Comparison of ENCODE assay signal across 8 cellular contexts in the genomic region with DNA sequence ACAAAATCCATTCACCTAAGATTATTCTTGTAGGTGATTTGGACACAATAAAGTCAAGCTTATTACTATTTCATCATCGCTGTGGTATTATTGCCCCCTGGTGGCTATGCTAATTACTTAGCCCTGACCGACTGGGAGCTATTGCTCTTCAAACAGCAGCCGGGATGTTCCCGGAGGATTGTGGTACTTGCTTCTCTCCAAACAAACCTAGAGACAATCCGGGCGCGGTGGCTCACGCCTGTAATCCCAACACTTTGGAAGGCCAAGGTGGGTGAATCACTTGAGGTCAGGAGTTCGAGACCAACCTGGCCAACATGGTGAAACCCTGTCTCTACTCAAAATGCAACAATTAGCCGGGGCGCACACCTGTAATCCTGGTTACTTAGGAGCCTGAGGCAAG. TPM values are rescaled to one million over a fixed set of nuclear protein-coding genes. Genes with fewer than 3 reads are reported as not detected.
DNase-seq lines count a peak whose midpoint lies in the region; TF ChIP-seq lines count a peak whose summit lies in the region.

No MANE protein-coding gene starts in this region.

- H3K36me3 ChIP-seq in SK-N-MC (ENCODE audit: insufficient read depth, low read length) (no peaks in the 10 kb centered on the region), endodermal cell (ENCODE audit: control insufficient read depth, insufficient read depth, low read length) (no peaks in the 10 kb centered on the region)

- no peak overlapping the region for H3K27ac ChIP-seq in SK-N-MC
- H3K27ac ChIP-seq in endodermal cell (ENCODE audit: low read depth, low read length) = no peak overlapping the region

- H3K4me1 ChIP-seq in endodermal cell (ENCODE audit: control insufficient read depth, insufficient read depth, low read length) = no peaks in the 10 kb centered on the region

- H3K4me1 Mint-ChIP-seq in endodermal cell = no peaks in the 10 kb centered on the region

- H3K4me3 Mint-ChIP-seq in endodermal cell = no peak overlapping the region

- no peaks in the 10 kb centered on the region for H3K27me3 ChIP-seq in endodermal cell (ENCODE audit: control insufficient read depth, insufficient read depth, low read length, poor library complexity, severe bottlenecking)

- intact Hi-C loops in posterior vena cava (cut with DNase I) = loop anchor here in 1 of 2 donors (5.0 to 10.0 kb wide), 4 partner anchors 74 to 752 kb away; a partner anchor contains a TSS

- TF ChIP-seq CTCF in endodermal cell (conservative IDR thresholded peaks at IDR 0.05) = peak; percentile 72

- H3K27ac Mint-ChIP-seq in endodermal cell = no peak overlapping the region

- DNase-seq in NCI-H2081 (lab: John Stamatoyannopoulos, UW) = peak; percentile 37 to 56
- no peak for DNase-seq in NCI-H2081 treated with DMSO at 0.1 percent for 48 hours (lab: John Stamatoyannopoulos, UW)
- peak; percentile 65 for DNase-seq in HT1080 (ENCODE audit: low read depth)
- peak; percentile 62 for DNase-seq in SK-N-MC (ENCODE audit: low read depth, low spot score)
- peak; percentile 60 for DNase-seq in endodermal cell
- peak; percentile 56 to 73 for DNase-seq in lung microvascular endothelial cell (ENCODE audit: low read depth in 2 of 2)
- DNase-seq in DMS153 (lab: John Stamatoyannopoulos, UW) = no peak
- DNase-seq in posterior vena cava (ENCODE audit: low spot score) = no peak

- no peaks in the 10 kb centered on the region for H3K9me3 Mint-ChIP-seq in endodermal cell

- H3K9ac ChIP-seq in SK-N-MC (ENCODE audit: insufficient read length) (no peak overlapping the region), endodermal cell (ENCODE audit: extremely low read depth, low read length, poor library complexity, severe bottlenecking) (no peak overlapping the region)

- WGBS in endodermal cell (ENCODE audit: insufficient coverage in 1 of 2, insufficient read length in 1 of 2), 2 experiments = 74 to 75% methylated on average over 10 to 11 of the region's 11 CpGs

- H3K4me3 ChIP-seq in SK-N-MC = no peak overlapping the region
- H3K4me3 ChIP-seq in endodermal cell (ENCODE audit: low read length) = no peak overlapping the region

- no peaks in the 10 kb centered on the region for H3K27me3 Mint-ChIP-seq in endodermal cell (ENCODE audit: insufficient read depth)

- H3K9me3 ChIP-seq in SK-N-MC (ENCODE audit: low read depth, low read length) (no peaks in the 10 kb centered on the region; the same call in 1 of the 2 replicates), endodermal cell (ENCODE audit: control insufficient read depth, low read length) (no peaks in the 10 kb centered on the region)

- H3K36me3 Mint-ChIP-seq in endodermal cell (ENCODE audit: low read depth) = no peaks in the 10 kb centered on the region

RNA-seq across cellular contexts. Expression of a gene that starts 15.4 kb away (rescaled TPM):
- total RNA-seq in HT1080 (2014; rRNA removed; shearing (Covaris generic)) = not detected in 2 replicates
- polyA plus RNA-seq in HT1080 (2015; cell fraction: cytosol; rRNA removed) = not detected in 2 replicates
- polyA plus RNA-seq in HT1080 (2015; cell fraction: nucleus; rRNA removed) = not detected in 2 replicates
- total RNA-seq in endodermal cell (under 1 TPM in 1 of 2 donors, not detected in 1; 0.18 TPM), lung microvascular endothelial cell (not detected in 2 replicates), posterior vena cava (not detected)
- not detected for polyA plus RNA-seq in endodermal cell (2013, experiment 1 of 2)
- polyA plus RNA-seq in endodermal cell (2013, experiment 2 of 2) = not detected

Comparison
In these comparisons a context has a peak if more than half of its experiments do, and no peak if none do; other contexts are left out.
1. DNase-seq: peak in NCI-H2081 (2 of 2), HT1080 (single experiment), SK-N-MC (single experiment), endodermal cell (single experiment) and lung microvascular endothelial cell (2 of 2); none in NCI-H2081 treated with DMSO at 0.1 percent for 48 hours (single experiment), DMS153 (single experiment) and posterior vena cava (single experiment).